Comparison of ENCODE assay signal across 34 cellular contexts in genomic region chr16:23156946-23157460, GRCh38. TPM values are rescaled to one million over a fixed set of nuclear protein-coding genes. Genes with fewer than 3 reads are reported as not detected.
A peak's percentile ranks its signal among the peaks of the same experiment; 100 is the strongest.
DNase-seq lines count a peak whose midpoint lies in the region; ATAC-seq, FAIRE-seq and TF ChIP-seq lines count a peak whose summit lies in the region.
"Had no signal": no experiment of that assay in that cellular context is flagged by ENCODE, and none has a peak within 500 bp of the region (broad histone marks: within the 10 kb centered on the region; RNA-seq: fewer than 3 reads in every experiment).

No MANE protein-coding gene starts in this region.

- H3K9me3 ChIP-seq in OCI-LY3 (ENCODE audit: insufficient read depth, low read length): no peaks in the 10 kb centered on the region
- H3K9me3 ChIP-seq in A673 (ENCODE audit: low read depth, low read length, poor library complexity, severe bottlenecking): no peaks in the 10 kb centered on the region
- H3K9me3 ChIP-seq: adrenal gland, Caco-2, MG63, sigmoid colon, tibial nerve had no signal

- H3K4me1 ChIP-seq in OCI-LY3 (ENCODE audit: low read length) (no peaks in the 10 kb centered on the region), A673 (ENCODE audit: insufficient read depth, low read length, poor library complexity, severe bottlenecking) (no peaks in the 10 kb centered on the region)
- H3K4me1 ChIP-seq: adrenal gland, Caco-2, sigmoid colon, tibial nerve had no signal

- H3K27ac ChIP-seq in OCI-LY3 (ENCODE audit: low read length) (no peak overlapping the region), A673 (ENCODE audit: low read depth, low read length, poor library complexity, severe bottlenecking) (no peak overlapping the region)
- H3K27ac ChIP-seq: adrenal gland, C4-2B, sigmoid colon, tibial nerve, VCaP had no signal

- H3K4me3 Mint-ChIP-seq in dendritic cell treated with granulocyte-macrophage colony-stimulating factor and Interleukin-4, amounts not matched to agents 40 ng/mL and 50 ng/mL, for 4 days: no peak overlapping the region
- H3K4me3 Mint-ChIP-seq: activated T-cell treated with anti-CD3 and anti-CD28 coated beads, Interleukin-2, amount 50 U/mL, for 4 hours; effector memory CD8-positive, alpha-beta T cell; natural killer cell treated with Interleukin-12 subunit alpha and Interleukin-12 subunit beta and Interleukin-15 and Interleukin-18, amount 100 ng/mL, for 72 hours had no signal

- H3K36me3 ChIP-seq in OCI-LY3 (replicated peaks; ENCODE audit: low read depth, low read length) (no peaks in the 10 kb centered on the region), A673 (ENCODE audit: insufficient read depth, low read length, poor library complexity, severe bottlenecking) (no peaks in the 10 kb centered on the region)
- H3K36me3 ChIP-seq: adrenal gland, MG63, sigmoid colon, tibial nerve had no signal

- peaks cover 11% of the 10 kb centered on the region for H3K4me1 Mint-ChIP-seq in dendritic cell treated with granulocyte-macrophage colony-stimulating factor and Interleukin-4, amounts not matched to agents 40 ng/mL and 50 ng/mL, for 4 days (ENCODE audit: low read depth)

- DNase-seq in GM12891 (ENCODE audit: insufficient read length, low spot score) (no peak), KBM-7 (peak; percentile 47), A673 (ENCODE audit: low spot score) (no peak)
- no peak for DNase-seq in activated effector memory CD4-positive, alpha-beta T cell treated with anti-CD3 and anti-CD28 coated beads, Interleukin-2, amount 50 U/mL, for 16 hours
- DNase-seq: activated CD4-positive, alpha-beta T cell treated with anti-CD3 and anti-CD28 coated beads for 4 hours; activated gamma-delta T cell treated with Interleukin-2 at 50 U/mL for 16 hours; activated T-cell treated with anti-CD3 and anti-CD28 coated beads, Interleukin-2, amount 50 U/mL, for 4 hours; adrenal gland; Caco-2; central memory CD4-positive, alpha-beta T cell; cortex of kidney; DMS53; effector memory CD8-positive, alpha-beta T cell; MG63; NCI-H187; NCI-H524; occipital lobe; SHP77 treated with DMSO at 0.1 percent for 48 hours; sigmoid colon; stimulated activated CD4-positive, alpha-beta T cell treated with anti-CD3 and anti-CD28 coated beads, Interleukin-12 subunit alpha, Interleukin-12 subunit beta, amount 100 ng/mL, for 4 hours; stimulated activated CD4-positive, alpha-beta T cell treated with anti-CD3 and anti-CD28 coated beads, Interleukin-2, amount 100 ng/mL, for 48 hours; T-helper 9 cell had no signal

- no peak for TF ChIP-seq CTCF in OCI-LY3 (IDR thresholded peaks at IDR 0.05; ENCODE audit: low read depth, low read length)
- no peak for TF ChIP-seq CTCF in A673 (conservative IDR thresholded peaks at IDR 0.05; ENCODE audit: low read depth, low read length)

- no peaks in the 10 kb centered on the region for H3K36me3 Mint-ChIP-seq in dendritic cell treated with granulocyte-macrophage colony-stimulating factor and Interleukin-4, amounts not matched to agents 40 ng/mL and 50 ng/mL, for 4 days (ENCODE audit: low read depth)
- H3K36me3 Mint-ChIP-seq: natural killer cell treated with Interleukin-12 subunit alpha and Interleukin-12 subunit beta and Interleukin-15 and Interleukin-18, amount 100 ng/mL, for 72 hours had no signal

- BruUV-seq in A673 (replicated peaks; lab: Mats Ljungman, UMichigan): no TSS peak

- intact Hi-C loops in dendritic cell treated with granulocyte-macrophage colony-stimulating factor and Interleukin-4, amounts not matched to agents 40 ng/mL and 50 ng/mL, for 4 days (cut with micrococcal nuclease): no loop called here
- intact Hi-C loops in A673 (cut with micrococcal nuclease; ENCODE audit: unreplicated experiment): no loop called here

- H3K27ac Mint-ChIP-seq in dendritic cell treated with granulocyte-macrophage colony-stimulating factor and Interleukin-4, amounts not matched to agents 40 ng/mL and 50 ng/mL, for 4 days: peak overlapping the region; percentile 5
- H3K27ac Mint-ChIP-seq: effector memory CD8-positive, alpha-beta T cell; natural killer cell treated with Interleukin-12 subunit alpha and Interleukin-12 subunit beta and Interleukin-15 and Interleukin-18, amount 100 ng/mL, for 72 hours had no signal

- peaks cover 42% of the 10 kb centered on the region for H3K27me3 Mint-ChIP-seq in dendritic cell treated with granulocyte-macrophage colony-stimulating factor and Interleukin-4, amounts not matched to agents 40 ng/mL and 50 ng/mL, for 4 days

- 0 out of 2 replicates have a peak, but pooled peaks cover 10% of the 10 kb centered on the region for H3K27me3 ChIP-seq in OCI-LY3 (ENCODE audit: low read depth, low read length)
- no peaks in the 10 kb centered on the region for H3K27me3 ChIP-seq in A673 (replicated peaks; ENCODE audit: insufficient read depth, low read depth, low read length, poor library complexity)
- H3K27me3 ChIP-seq: adrenal gland, MG63, sigmoid colon had no signal

- no peak overlapping the region for H3K9ac ChIP-seq in OCI-LY3 (ENCODE audit: low read length)

- H2AFZ ChIP-seq in OCI-LY3 (ENCODE audit: low read depth, low read length): peak overlapping the region; percentile 23; the same call in 1 of the 2 replicates

- no peak overlapping the region for H3K4me3 ChIP-seq in OCI-LY3 (ENCODE audit: low read length)
- no peak overlapping the region for H3K4me3 ChIP-seq in A673 (ENCODE audit: low read depth, low read length, poor library complexity, severe bottlenecking)
- H3K4me3 ChIP-seq: adrenal gland, MG63, sigmoid colon, tibial nerve had no signal

- no peak for TF ChIP-seq POLR2A in GM12891 (IDR thresholded peaks at IDR 0.05; ENCODE audit: low read depth, low read length)

- POLR2A ChIA-PET in A673 (lab: Charles Lee; ENCODE audit: low non-redundant PET): no interaction called here

- H3K9me3 Mint-ChIP-seq in dendritic cell treated with granulocyte-macrophage colony-stimulating factor and Interleukin-4, amounts not matched to agents 40 ng/mL and 50 ng/mL, for 4 days: no peaks in the 10 kb centered on the region
- H3K9me3 Mint-ChIP-seq: activated T-cell treated with anti-CD3 and anti-CD28 coated beads, Interleukin-2, amount 50 U/mL, for 4 hours; effector memory CD8-positive, alpha-beta T cell; natural killer cell treated with Interleukin-12 subunit alpha and Interleukin-12 subunit beta and Interleukin-15 and Interleukin-18, amount 100 ng/mL, for 72 hours had no signal

- CTCF ChIA-PET in A673 (lab: Charles Lee): interaction anchor here (0.7 kb wide), 1 partner anchor 167 kb away, joined by 3 read pairs; no protein-coding TSS in a partner anchor

- in situ Hi-C loops in KBM-7 (cut with MboI; ENCODE audit: low pct_unique_long_range_greater_than_20kb, low sequenced_read_pairs): no loop called here

- no peaks in the 10 kb centered on the region for H3K79me2 ChIP-seq in OCI-LY3 (ENCODE audit: low read length)

- no peaks in the 10 kb centered on the region for H4K20me1 ChIP-seq in OCI-LY3 (ENCODE audit: insufficient read depth, low read length)

- FAIRE-seq in GM12891 (lab: Jason Lieb, UNC): peak; percentile 72
- FAIRE-seq: RCC 7860 had no signal

- H3K4me2 ChIP-seq in OCI-LY3 (ENCODE audit: low read length): no peak overlapping the region

- no peak for ATAC-seq in HG03469 (IDR thresholded peaks at IDR 0.05; ENCODE audit: unreplicated experiment)
- ATAC-seq: activated T-cell treated with anti-CD3 and anti-CD28 coated beads, Interleukin-2, amount 50 U/mL, for 4 hours; effector memory CD8-positive, alpha-beta T cell; natural killer cell treated with Interleukin-12 subunit alpha and Interleukin-12 subunit beta and Interleukin-15 and Interleukin-18, amount 100 ng/mL, for 72 hours had no signal

TF ChIP-seq in GM12891, 5 proteins besides CTCF, POLR2A, EP300 and RAD21:
- TF ChIP-seq SPI1 (IDR thresholded peaks at IDR 0.05; ENCODE audit: low read depth, low read length) (peak; percentile 63), POU2F2 (IDR thresholded peaks at IDR 0.05; ENCODE audit: low read depth, low read length) (no peak)

RNA-seq across cellular contexts. Expression of gene USP31, which starts 7.8 kb away (rescaled TPM):
- 0.83 TPM for polyA plus RNA-seq in GM12891 (2012; ENCODE audit: low read depth, missing spikeins)
- 27.4 and 34.4 TPM in 2 replicates for total RNA-seq in A673 (2021)

RNA-seq across cellular contexts. Expression of gene SCNN1G, which starts 25.5 kb away (rescaled TPM):
- not detected for polyA plus RNA-seq in GM12891 (2012; ENCODE audit: low read depth, missing spikeins)
- 15.6 and 22.3 TPM in 2 replicates for total RNA-seq in A673 (2021)
- total RNA-seq: activated T-cell treated with anti-CD3 and anti-CD28 coated beads, Interleukin-2, amount 50 U/mL, for 4 hours; Caco-2; G401; glomerular endothelial cell; HT-29; natural killer cell treated with Interleukin-12 subunit alpha and Interleukin-12 subunit beta and Interleukin-15 and Interleukin-18, amount 100 ng/mL, for 72 hours; pulmonary artery endothelial cell had no signal
